8 cellular contexts compared by ENCODE assay signal in genomic region chr1:84772428-84772943, GRCh38.
A peak's percentile ranks its signal among the peaks of the same experiment; 100 is the strongest.
DNase-seq lines count a peak whose midpoint lies in the region; ATAC-seq and TF ChIP-seq lines count a peak whose summit lies in the region.

No MANE protein-coding gene starts in this region.

- H3K4me1 Mint-ChIP-seq in activated T-cell treated with anti-CD3 and anti-CD28 coated beads, Interleukin-2, amount 50 U/mL, for 72 hours (ENCODE audit: low read depth), result no peaks in the 10 kb centered on the region

- peak; percentile 89 for TF ChIP-seq RAD21 in Ishikawa (IDR thresholded peaks at IDR 0.05; ENCODE audit: low read depth)

- H3K27me3 Mint-ChIP-seq in activated T-cell treated with anti-CD3 and anti-CD28 coated beads, Interleukin-2, amount 50 U/mL, for 72 hours (ENCODE audit: low read depth), result peaks cover 12% of the 10 kb centered on the region

- H3K4me1 ChIP-seq in Peyer's patch (no peaks in the 10 kb centered on the region), thoracic aorta (ENCODE audit: control insufficient read depth in 1 of 2, low read depth in 2 of 2) (no peaks in the 10 kb centered on the region)

- no peaks in the 10 kb centered on the region for H3K36me3 ChIP-seq in Peyer's patch
- H3K36me3 ChIP-seq in thoracic aorta, result no peaks in the 10 kb centered on the region

- H3K4me3 Mint-ChIP-seq in activated T-cell treated with anti-CD3 and anti-CD28 coated beads, Interleukin-2, amount 50 U/mL, for 72 hours, result no peak overlapping the region

- no peaks in the 10 kb centered on the region for H3K9me3 ChIP-seq in Peyer's patch
- no peaks in the 10 kb centered on the region for H3K9me3 ChIP-seq in thoracic aorta

- H3K27me3 ChIP-seq in Peyer's patch (no peaks in the 10 kb centered on the region), thoracic aorta (replicated peaks; ENCODE audit: insufficient read depth) (no peaks in the 10 kb centered on the region)

- in situ Hi-C loops in Caki2 (cut with HindIII; ENCODE audit: low pct_unique_long_range_greater_than_20kb, low sequenced_read_pairs), result no loop called here

- no peak for TF ChIP-seq EP300 in Ishikawa (IDR thresholded peaks at IDR 0.05; ENCODE audit: borderline replicate concordance)

- H3K9me3 Mint-ChIP-seq in activated T-cell treated with anti-CD3 and anti-CD28 coated beads, Interleukin-2, amount 50 U/mL, for 72 hours, result no peaks in the 10 kb centered on the region

- DNase-seq in Caki2 (ENCODE audit: low read depth), result peak; percentile 52
- DNase-seq in Peyer's patch, result peak; percentile 60 to 93 (median 64)
- peak; percentile 64 to 66 for DNase-seq in activated T-cell treated with anti-CD3 and anti-CD28 coated beads, Interleukin-2, amount 50 U/mL, for 72 hours
- peak; percentile 91 for DNase-seq in fibroblast of peridontal ligament (ENCODE audit: extremely low read depth)
- DNase-seq in nucleus accumbens (lab: John Stamatoyannopoulos, UW), result peak in 54 of 56 donors; percentile 23 to 89 (median 68)
- peak; percentile 16 for DNase-seq in thoracic aorta (ENCODE audit: low spot score)

- TF ChIP-seq POLR2A in Peyer's patch (IDR thresholded peaks at IDR 0.05), result no peak

- H3K27ac ChIP-seq in Peyer's patch (no peak overlapping the region), thoracic aorta (no peak overlapping the region)

- TF ChIP-seq CTCF in Peyer's patch (IDR thresholded peaks at IDR 0.05) (peak; percentile 67 to 86 (median 86)), thoracic aorta (IDR thresholded peaks at IDR 0.05) (peak; percentile 94)

- ATAC-seq in GM21360 (IDR thresholded peaks at IDR 0.05; ENCODE audit: unreplicated experiment) (peak; percentile 70), thoracic aorta (ENCODE audit: insufficient number of reproducible peaks, low FRiP score, low read depth) (peak; percentile 48)
- peak; percentile 59 to 65 for ATAC-seq in activated T-cell treated with anti-CD3 and anti-CD28 coated beads, Interleukin-2, amount 50 U/mL, for 72 hours (replicated peaks in 1 of 2)

- no peak overlapping the region for H3K27ac Mint-ChIP-seq in activated T-cell treated with anti-CD3 and anti-CD28 coated beads, Interleukin-2, amount 50 U/mL, for 72 hours

- no peaks in the 10 kb centered on the region for H3K36me3 Mint-ChIP-seq in activated T-cell treated with anti-CD3 and anti-CD28 coated beads, Interleukin-2, amount 50 U/mL, for 72 hours (ENCODE audit: insufficient read depth in 2 of 2)

- H3K4me3 ChIP-seq in Peyer's patch (no peak overlapping the region), thoracic aorta (no peak overlapping the region)

TF ChIP-seq in Ishikawa, 13 proteins besides CTCF, POLR2A, EP300 and RAD21:
- TF ChIP-seq NFIC (IDR thresholded peaks at IDR 0.05) (peak; percentile 31; the same call in 1 of the 2 replicates), ZBTB7A (IDR thresholded peaks at IDR 0.05; ENCODE audit: low read depth) (no peak)

Comparison
In these comparisons a context has a peak if more than half of its experiments do, and no peak if none do; other contexts are left out.
1. DNase-seq: peak in every context shown above with its lines; median percentile 91 in fibroblast of peridontal ligament; 68 in nucleus accumbens; 65 in activated T-cell treated with anti-CD3 and anti-CD28 coated beads, Interleukin-2, amount 50 U/mL, for 72 hours; 64 in Peyer's patch; 52 in Caki2; 16 in thoracic aorta.